Comparison of ENCODE assay signal across 11 cellular contexts in the genomic region with DNA sequence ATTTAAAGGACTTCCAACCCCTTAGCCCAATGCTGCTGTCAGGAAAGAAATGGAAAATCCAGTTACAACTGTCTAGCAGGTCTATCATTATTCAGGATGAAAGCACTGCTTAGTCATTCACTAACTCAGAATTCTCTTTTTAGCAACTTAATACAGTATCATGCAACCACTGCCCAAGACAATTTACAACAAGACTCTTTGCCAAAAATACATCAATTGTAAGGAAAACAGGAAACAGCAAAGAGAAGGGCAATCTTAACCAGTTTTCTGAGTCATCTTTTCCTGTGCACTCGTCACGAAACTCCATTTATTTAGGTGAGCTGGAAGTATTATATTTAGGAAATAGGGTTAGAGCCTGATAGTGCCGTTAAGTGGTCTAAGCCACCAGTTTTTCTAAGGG.
DNase-seq lines count a peak whose midpoint lies in the region; ATAC-seq, FAIRE-seq and TF ChIP-seq lines count a peak whose summit lies in the region.
"Had no signal": no experiment of that assay in that cellular context is flagged by ENCODE, and none has a peak within 500 bp of the region (broad histone marks: within the 10 kb centered on the region; RNA-seq: fewer than 3 reads in every experiment).

No MANE protein-coding gene starts in this region.

- FAIRE-seq in GM19239 (lab: Jason Lieb, UNC) = no peak
- FAIRE-seq: small intestine had no signal

- no peak overlapping the region for H3K4me3 ChIP-seq in AG04449 (ENCODE audit: low read depth, low read length)

- peak; percentile 86 for DNase-seq in AG04449 (ENCODE audit: low read depth, low spot score)
- peak; percentile 11 for DNase-seq in HPDE6-E6E7 (ENCODE audit: extremely low spot score)
- no peak for DNase-seq in activated T-helper 1 cell treated with anti-CD3 and anti-CD28 coated beads, Interleukin-12 subunit alpha, Interleukin-12 subunit beta, Interleukin-2, Interleukin-4 antibody, amounts not matched to agents 30 ng/mL and 10 ng/mL and 1 ng/mL, durations not matched to agents 14 hours and 24 hours and 36 hours (ENCODE audit: low spot score)
- DNase-seq in glomerular endothelial cell (ENCODE audit: extremely low read depth, low read depth, low spot score) = peak; percentile 85
- no peak for DNase-seq in globus pallidus (ENCODE audit: low spot score)
- no peak for DNase-seq in NCI-H446 (lab: John Stamatoyannopoulos, UW)
- DNase-seq in GM19239 (ENCODE audit: insufficient read length, low spot score) = no peak
- DNase-seq: NCI-H187 treated with DMSO at 0.1 percent for 48 hours, small intestine had no signal

- CTCF ChIA-PET in AG04449 (lab: Yijun Ruan, JAX) = no interaction called here

- peaks cover 7% of the 10 kb centered on the region for H3K36me3 Mint-ChIP-seq in activated T-helper 1 cell treated with anti-CD3 and anti-CD28 coated beads, Interleukin-12 subunit alpha, Interleukin-12 subunit beta, Interleukin-2, Interleukin-4 antibody, amounts not matched to agents 30 ng/mL and 10 ng/mL and 1 ng/mL, durations not matched to agents 14 hours and 24 hours and 36 hours (ENCODE audit: low read depth)
- H3K36me3 Mint-ChIP-seq: activated naive CD4-positive, alpha-beta T cell treated with anti-CD3 and anti-CD28 coated beads, Interleukin-2, amount 50 U/mL, for 72 hours had no signal

- intact Hi-C loops in activated T-helper 1 cell treated with anti-CD3 and anti-CD28 coated beads, Interleukin-12 subunit alpha, Interleukin-12 subunit beta, Interleukin-2, Interleukin-4 antibody, amounts not matched to agents 30 ng/mL and 10 ng/mL and 1 ng/mL, durations not matched to agents 14 hours and 24 hours and 36 hours (cut with micrococcal nuclease) = loop anchor here (1.0 kb wide), 2 partner anchors 9 to 14 kb away; no protein-coding TSS in a partner anchor

- POLR2A ChIA-PET in AG04449 (lab: Yijun Ruan, JAX) = interaction anchor here (0.7 to 1.9 kb wide), 2 partner anchors 34 to 49 kb away, joined by 3 to 6 read pairs; no protein-coding TSS in a partner anchor

- peaks cover 4% of the 10 kb centered on the region for H3K27me3 Mint-ChIP-seq in activated T-helper 1 cell treated with anti-CD3 and anti-CD28 coated beads, Interleukin-12 subunit alpha, Interleukin-12 subunit beta, Interleukin-2, Interleukin-4 antibody, amounts not matched to agents 30 ng/mL and 10 ng/mL and 1 ng/mL, durations not matched to agents 14 hours and 24 hours and 36 hours (ENCODE audit: insufficient read depth)

- H3K4me1 Mint-ChIP-seq in activated T-helper 1 cell treated with anti-CD3 and anti-CD28 coated beads, Interleukin-12 subunit alpha, Interleukin-12 subunit beta, Interleukin-2, Interleukin-4 antibody, amounts not matched to agents 30 ng/mL and 10 ng/mL and 1 ng/mL, durations not matched to agents 14 hours and 24 hours and 36 hours (ENCODE audit: low read depth) = peaks cover 30% of the 10 kb centered on the region

- no peak for ATAC-seq in GM18502 (IDR thresholded peaks at IDR 0.05; ENCODE audit: poor library complexity, unreplicated experiment)
- ATAC-seq: activated naive CD4-positive, alpha-beta T cell treated with anti-CD3 and anti-CD28 coated beads, Interleukin-2, amount 50 U/mL, for 72 hours had no signal

- H3K27ac Mint-ChIP-seq in activated T-helper 1 cell treated with anti-CD3 and anti-CD28 coated beads, Interleukin-12 subunit alpha, Interleukin-12 subunit beta, Interleukin-2, Interleukin-4 antibody, amounts not matched to agents 30 ng/mL and 10 ng/mL and 1 ng/mL, durations not matched to agents 14 hours and 24 hours and 36 hours = peak overlapping the region; percentile 79
- H3K27ac Mint-ChIP-seq: activated naive CD4-positive, alpha-beta T cell treated with anti-CD3 and anti-CD28 coated beads, Interleukin-2, amount 50 U/mL, for 72 hours had no signal

- H3K9me3 Mint-ChIP-seq in activated T-helper 1 cell treated with anti-CD3 and anti-CD28 coated beads, Interleukin-12 subunit alpha, Interleukin-12 subunit beta, Interleukin-2, Interleukin-4 antibody, amounts not matched to agents 30 ng/mL and 10 ng/mL and 1 ng/mL, durations not matched to agents 14 hours and 24 hours and 36 hours = peaks cover 8% of the 10 kb centered on the region
- H3K9me3 Mint-ChIP-seq: activated naive CD4-positive, alpha-beta T cell treated with anti-CD3 and anti-CD28 coated beads, Interleukin-2, amount 50 U/mL, for 72 hours had no signal

- no peak for TF ChIP-seq CTCF in AG04449 (IDR thresholded peaks at IDR 0.05; ENCODE audit: insufficient read depth, low read length, missing control alignments)

- H3K4me3 Mint-ChIP-seq in activated T-helper 1 cell treated with anti-CD3 and anti-CD28 coated beads, Interleukin-12 subunit alpha, Interleukin-12 subunit beta, Interleukin-2, Interleukin-4 antibody, amounts not matched to agents 30 ng/mL and 10 ng/mL and 1 ng/mL, durations not matched to agents 14 hours and 24 hours and 36 hours = peak overlapping the region; percentile 2

Comparison
In these comparisons a context has a peak if more than half of its experiments do, and no peak if none do; other contexts are left out.
1. DNase-seq: peak in AG04449 (single experiment), HPDE6-E6E7 (single experiment) and glomerular endothelial cell (single experiment); none in activated T-helper 1 cell treated with anti-CD3 and anti-CD28 coated beads, Interleukin-12 subunit alpha, Interleukin-12 subunit beta, Interleukin-2, Interleukin-4 antibody, amounts not matched to agents 30 ng/mL and 10 ng/mL and 1 ng/mL, durations not matched to agents 14 hours and 24 hours and 36 hours (single experiment), globus pallidus (single experiment), NCI-H446 (0 of 2) and GM19239 (single experiment).